ENCODE assay signal across 2 cellular contexts in genomic region chr9:12808569-12808968, GRCh38.
A peak's percentile ranks its signal among the peaks of the same experiment; 100 is the strongest.
TF ChIP-seq lines count a peak whose summit lies in the region.

No MANE protein-coding gene starts in this region.

TF ChIP-seq in HEK293, 187 proteins besides CTCF, POLR2A, EP300 and RAD21:
- no peak for TF ChIP-seq ZNF785 (tag by site-specific recombination; IDR thresholded peaks at IDR 0.05)
- TF ChIP-seq ZNF555 (tag by site-specific recombination; conservative IDR thresholded peaks at IDR 0.05): no peak
- TF ChIP-seq ZNF133 (tag by site-specific recombination; IDR thresholded peaks at IDR 0.05): peak; percentile 74
- peak; percentile 97 for TF ChIP-seq ZNF558 (tag by site-specific recombination; IDR thresholded peaks at IDR 0.05)
- TF ChIP-seq ZNF596 (tag by site-specific recombination; IDR thresholded peaks at IDR 0.05): no peak

TF ChIP-seq in HepG2, 621 proteins besides CTCF, POLR2A, EP300 and RAD21:
- TF ChIP-seq HNRNPK (IDR thresholded peaks at IDR 0.05; ENCODE audit: low read depth, low read length, poor library complexity, severe bottlenecking) (no peak), PBX3 (CRISPR knock-in tag; IDR thresholded peaks at IDR 0.05; ENCODE audit: borderline replicate concordance) (no peak), RAD51 (IDR thresholded peaks at IDR 0.05; ENCODE audit: borderline replicate concordance) (no peak), ZNF510 (CRISPR knock-in tag; IDR thresholded peaks at IDR 0.05; ENCODE audit: low read depth) (no peak), NCOA1 (CRISPR knock-in tag; IDR thresholded peaks at IDR 0.05) (no peak)
- TF ChIP-seq, protein P1, sequence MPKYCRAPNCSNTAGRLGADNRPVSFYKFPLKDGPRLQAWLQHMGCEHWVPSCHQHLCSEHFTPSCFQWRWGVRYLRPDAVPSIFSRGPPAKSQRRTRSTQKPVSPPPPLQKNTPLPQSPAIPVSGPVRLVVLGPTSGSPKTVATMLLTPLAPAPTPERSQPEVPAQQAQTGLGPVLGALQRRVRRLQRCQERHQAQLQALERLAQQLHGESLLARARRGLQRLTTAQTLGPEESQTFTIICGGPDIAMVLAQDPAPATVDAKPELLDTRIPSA (CRISPR knock-in tag; IDR thresholded peaks at IDR 0.05; ENCODE audit: borderline replicate concordance): no peak
TF ChIP-seq in HepG2: peak in this region for 0.
